1 cellular context compared by ENCODE assay signal in genomic region chr3:23629181-23629893, GRCh38.
A peak's percentile ranks its signal among the peaks of the same experiment; 100 is the strongest.
TF ChIP-seq lines count a peak whose summit lies in the region.

No MANE protein-coding gene starts in this region.

TF ChIP-seq in endothelial cell of umbilical vein, 7 proteins besides CTCF, POLR2A, EP300 and RAD21 (continued from another document):
- TF ChIP-seq JUN (IDR thresholded peaks at IDR 0.05; ENCODE audit: borderline replicate concordance, insufficient read depth, insufficient read length, low read depth): no peak
- no peak for TF ChIP-seq EZH2 (IDR thresholded peaks at IDR 0.05; ENCODE audit: borderline replicate concordance, low read depth, low read length, severe bottlenecking)
- TF ChIP-seq FOS (IDR thresholded peaks at IDR 0.05; ENCODE audit: borderline replicate concordance, insufficient read depth, low read length): peak; percentile 88
